8 cellular contexts compared by ENCODE assay signal in the genomic region with DNA sequence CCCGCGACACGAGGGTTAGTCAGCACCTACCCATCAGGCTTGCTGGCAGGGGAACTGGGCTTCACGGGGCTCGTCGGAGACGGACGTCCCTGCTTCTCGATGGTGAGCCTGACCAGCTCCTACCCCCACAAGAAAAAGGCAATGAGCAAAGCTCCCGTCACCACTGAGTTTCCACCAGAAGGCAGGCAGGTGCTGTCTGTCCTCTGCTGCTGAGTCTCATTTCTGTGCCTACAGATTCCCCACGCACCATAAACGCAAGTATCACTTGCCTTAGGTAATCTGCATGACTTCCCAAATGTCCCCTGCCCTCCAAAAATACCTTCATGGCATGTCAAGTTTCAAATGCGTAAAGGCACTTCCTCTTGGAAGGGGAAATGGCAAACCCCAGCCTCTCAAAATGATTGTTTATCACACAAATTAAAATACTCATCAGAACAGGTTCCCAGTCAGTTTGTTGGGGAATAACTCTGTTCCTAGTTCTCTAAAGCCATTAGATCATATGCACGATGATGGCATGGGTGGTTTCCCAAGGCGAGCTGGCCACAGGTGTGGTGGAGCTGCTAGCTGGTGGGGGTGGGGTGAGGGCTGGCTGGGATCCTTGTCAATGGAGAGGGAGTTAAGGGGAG.
DNase-seq lines count a peak whose midpoint lies in the region; ATAC-seq, FAIRE-seq and TF ChIP-seq lines count a peak whose summit lies in the region.

No MANE protein-coding gene starts in this region.

- H3K4me3 Mint-ChIP-seq in activated B cell treated with CpG ODN at 0.5 μM for 24 hours, result peak overlapping the region; percentile 76

- no peaks in the 10 kb centered on the region for H3K27me3 ChIP-seq in neutrophil

- no peak for TF ChIP-seq POLR2A in GM12891 (IDR thresholded peaks at IDR 0.05; ENCODE audit: low read depth, low read length)

- H3K36me3 Mint-ChIP-seq in activated B cell treated with CpG ODN at 0.5 μM for 24 hours (ENCODE audit: low read depth), result peaks cover 80% of the 10 kb centered on the region

- peaks cover 75% of the 10 kb centered on the region for H3K4me1 Mint-ChIP-seq in activated B cell treated with CpG ODN at 0.5 μM for 24 hours

- DNase-seq in GM12891 (ENCODE audit: insufficient read length, low spot score) (no peak), activated B cell treated with CpG ODN at 0.5 μM for 24 hours (peak; percentile 47), hippocampal formation (lab: John Stamatoyannopoulos, UW) (no peak), NCI-H774 (lab: John Stamatoyannopoulos, UW) (no peak), NCI-H1092 treated with DMSO at 0.1 percent for 48 hours (lab: John Stamatoyannopoulos, UW) (no peak)
- DNase-seq in activated effector memory CD4-positive, alpha-beta T cell treated with Interleukin-2 at 50 U/mL for 16 hours, result no peak

- CTCF ChIA-PET in activated B cell treated with CpG ODN at 0.5 μM for 24 hours (lab: Charles Lee), result interaction anchor here (0.9 to 4.3 kb wide), 22 partner anchors 9 to 115 kb away, joined by 3 to 36 read pairs (median 6); partner anchors contain the start of gene RAPGEF1

- H3K9me3 Mint-ChIP-seq in activated B cell treated with CpG ODN at 0.5 μM for 24 hours, result no peaks in the 10 kb centered on the region

- intact Hi-C loops in activated B cell treated with CpG ODN at 0.5 μM for 24 hours (cut with micrococcal nuclease), result loop anchor here (1.0 to 2.0 kb wide), 8 partner anchors 9 to 109 kb away; no protein-coding TSS in a partner anchor

- no peaks in the 10 kb centered on the region for H3K27me3 Mint-ChIP-seq in activated B cell treated with CpG ODN at 0.5 μM for 24 hours

- H3K36me3 ChIP-seq in neutrophil, result peaks cover 19% of the 10 kb centered on the region

- TF ChIP-seq CTCF in activated B cell treated with CpG ODN at 0.5 μM for 24 hours (IDR thresholded peaks at IDR 0.05), result no peak
- no peak for TF ChIP-seq CTCF in neutrophil (IDR thresholded peaks at IDR 0.05)

- peaks cover 34 to 47% of the 10 kb centered on the region in 2 experiments for H3K4me1 ChIP-seq in neutrophil (ENCODE audit: control insufficient read depth in 1 of 2, insufficient read depth in 1 of 2, low read depth in 1 of 2, low read length in 1 of 2)

- H3K27ac Mint-ChIP-seq in activated B cell treated with CpG ODN at 0.5 μM for 24 hours, result peak overlapping the region; percentile 93

- POLR2A ChIA-PET in activated B cell treated with CpG ODN at 0.5 μM for 24 hours (lab: Charles Lee), result interaction anchor here (1.0 to 14.9 kb wide), 23 partner anchors 9 to 106 kb away, joined by 3 to 567 read pairs (median 6); partner anchors contain the start of gene RAPGEF1

- peak; percentile 43 for ATAC-seq in GM21529 (IDR thresholded peaks at IDR 0.05; ENCODE audit: unreplicated experiment)
- ATAC-seq in activated B cell treated with CpG ODN at 0.5 μM for 24 hours (ENCODE audit: low read depth), result peak; percentile 51

- peak overlapping the region; percentile 86 for H3K27ac ChIP-seq in neutrophil

- H3K9me3 ChIP-seq in neutrophil, result no peaks in the 10 kb centered on the region

- FAIRE-seq in GM12891 (lab: Jason Lieb, UNC), result peak; percentile 51

- H3K4me3 ChIP-seq in neutrophil (ENCODE audit: low read depth in 1 of 2, low read length in 1 of 2), result no peak overlapping the region

TF ChIP-seq in GM12891, 5 proteins besides CTCF, POLR2A, EP300 and RAD21:
- TF ChIP-seq POU2F2 (IDR thresholded peaks at IDR 0.05; ENCODE audit: low read depth, low read length) (peak; percentile 4; the same call in 1 of the 2 replicates), SPI1 (IDR thresholded peaks at IDR 0.05; ENCODE audit: low read depth, low read length) (peak; percentile 91), POLR2AphosphoS5 (IDR thresholded peaks at IDR 0.05; ENCODE audit: low read depth, low read length) (no peak), TAF1 (IDR thresholded peaks at IDR 0.05; ENCODE audit: low read depth, low read length) (no peak), PAX5 (IDR thresholded peaks at IDR 0.05; ENCODE audit: insufficient read depth, low read length, severe bottlenecking) (no peak)
TF ChIP-seq in GM12891: peak in this region for 2.
